In the genomic region with DNA sequence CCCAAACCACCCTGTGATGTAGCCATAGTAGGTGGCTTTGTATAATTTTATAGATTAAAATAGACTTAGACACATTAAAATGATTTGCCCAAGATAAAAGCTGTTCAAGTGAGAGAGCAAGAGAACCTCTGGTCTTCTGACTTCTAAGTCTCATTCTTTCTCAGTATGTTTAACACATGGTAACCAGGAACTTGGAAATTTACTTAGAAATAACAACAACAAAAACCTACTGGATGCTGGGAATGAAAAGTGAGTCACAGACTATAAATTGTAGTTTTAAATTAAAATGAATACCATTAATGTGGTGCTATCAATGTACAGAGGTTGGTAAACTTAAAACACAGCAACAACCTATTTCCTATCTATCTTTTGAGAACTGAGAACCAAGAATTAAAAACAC, we compare ENCODE assay signal across 14 cellular contexts. TPM values are rescaled to one million over a fixed set of nuclear protein-coding genes. Genes with fewer than 3 reads are reported as not detected.
DNase-seq lines count a peak whose midpoint lies in the region; ATAC-seq and TF ChIP-seq lines count a peak whose summit lies in the region.
"Had no signal": no experiment of that assay in that cellular context is flagged by ENCODE, and none has a peak within 500 bp of the region (broad histone marks: within the 10 kb centered on the region; RNA-seq: fewer than 3 reads in every experiment).

No MANE protein-coding gene starts in this region.

- H3K9me3 Mint-ChIP-seq in activated CD8-positive, alpha-beta T cell treated with anti-CD3 and anti-CD28 coated beads, Interleukin-2, amount 10 ng/mL, durations not matched to agents 7 days and 5 days (ENCODE audit: insufficient read depth), result no peaks in the 10 kb centered on the region
- no peaks in the 10 kb centered on the region for H3K9me3 Mint-ChIP-seq in activated CD8-positive, alpha-beta T cell treated with anti-CD3 and anti-CD28 coated beads for 36 hours
- no peaks in the 10 kb centered on the region for H3K9me3 Mint-ChIP-seq in chondrocyte (ENCODE audit: low read depth)
- H3K9me3 Mint-ChIP-seq in stimulated activated effector memory CD8-positive, alpha-beta T cell treated with anti-CD3 and anti-CD28 coated beads, Interleukin-12 subunit alpha, Interleukin-12 subunit beta, amount 100 ng/mL, for 72 hours, result no peaks in the 10 kb centered on the region

- no peak for DNase-seq in activated CD8-positive, alpha-beta T cell treated with anti-CD3 and anti-CD28 coated beads, Interleukin-2, amount 10 ng/mL, durations not matched to agents 7 days and 5 days
- DNase-seq in activated CD8-positive, alpha-beta T cell treated with anti-CD3 and anti-CD28 coated beads for 36 hours, result no peak
- DNase-seq in chondrocyte (ENCODE audit: low spot score) (no peak), posterior cingulate gyrus (no peak), KBM-7 (no peak)
- DNase-seq in stimulated activated effector memory CD8-positive, alpha-beta T cell treated with anti-CD3 and anti-CD28 coated beads, Interleukin-12 subunit alpha, Interleukin-12 subunit beta, amount 100 ng/mL, for 72 hours (ENCODE audit: low spot score in 2 of 2), result no peak
- DNase-seq: activated CD8-positive, alpha-beta memory T cell treated with anti-CD3 and anti-CD28 coated beads for 24 hours; activated gamma-delta T cell; body of pancreas; left ventricle myocardium inferior; NCI-H1436 treated with DMSO at 0.1 percent for 48 hours; NCI-H446 treated with DMSO at 0.1 percent for 48 hours had no signal

- no peak for ATAC-seq in activated CD8-positive, alpha-beta T cell treated with anti-CD3 and anti-CD28 coated beads, Interleukin-2, amount 10 ng/mL, durations not matched to agents 7 days and 5 days
- no peak for ATAC-seq in activated CD8-positive, alpha-beta T cell treated with anti-CD3 and anti-CD28 coated beads for 36 hours
- peak; percentile 6 for ATAC-seq in HG02981 (IDR thresholded peaks at IDR 0.05; ENCODE audit: unreplicated experiment)
- ATAC-seq in stimulated activated effector memory CD8-positive, alpha-beta T cell treated with anti-CD3 and anti-CD28 coated beads, Interleukin-12 subunit alpha, Interleukin-12 subunit beta, amount 100 ng/mL, for 72 hours, result no peak
- ATAC-seq in HG02610 (IDR thresholded peaks at IDR 0.05; ENCODE audit: unreplicated experiment), result no peak
- ATAC-seq: body of pancreas had no signal

- peak overlapping the region; percentile 14 for H3K27ac Mint-ChIP-seq in activated CD8-positive, alpha-beta T cell treated with anti-CD3 and anti-CD28 coated beads, Interleukin-2, amount 10 ng/mL, durations not matched to agents 7 days and 5 days
- no peak overlapping the region for H3K27ac Mint-ChIP-seq in activated CD8-positive, alpha-beta T cell treated with anti-CD3 and anti-CD28 coated beads for 36 hours
- peak overlapping the region; percentile 4 for H3K27ac Mint-ChIP-seq in chondrocyte (ENCODE audit: unreplicated experiment)
- peak overlapping the region; percentile 21 for H3K27ac Mint-ChIP-seq in stimulated activated effector memory CD8-positive, alpha-beta T cell treated with anti-CD3 and anti-CD28 coated beads, Interleukin-12 subunit alpha, Interleukin-12 subunit beta, amount 100 ng/mL, for 72 hours

- POLR2A ChIA-PET in activated CD8-positive, alpha-beta T cell treated with anti-CD3 and anti-CD28 coated beads, Interleukin-2, amount 10 ng/mL, durations not matched to agents 7 days and 5 days (lab: Charles Lee), result no interaction called here
- POLR2A ChIA-PET in activated CD8-positive, alpha-beta T cell treated with anti-CD3 and anti-CD28 coated beads for 36 hours (lab: Charles Lee), result no interaction called here

- H3K36me3 Mint-ChIP-seq in activated CD8-positive, alpha-beta T cell treated with anti-CD3 and anti-CD28 coated beads, Interleukin-2, amount 10 ng/mL, durations not matched to agents 7 days and 5 days (ENCODE audit: low read depth), result peaks cover 7% of the 10 kb centered on the region
- peaks cover 1% of the 10 kb centered on the region for H3K36me3 Mint-ChIP-seq in activated CD8-positive, alpha-beta T cell treated with anti-CD3 and anti-CD28 coated beads for 36 hours (ENCODE audit: low read depth)
- H3K36me3 Mint-ChIP-seq in chondrocyte (ENCODE audit: low read depth), result peaks cover 3% of the 10 kb centered on the region
- peaks cover 27% of the 10 kb centered on the region for H3K36me3 Mint-ChIP-seq in stimulated activated effector memory CD8-positive, alpha-beta T cell treated with anti-CD3 and anti-CD28 coated beads, Interleukin-12 subunit alpha, Interleukin-12 subunit beta, amount 100 ng/mL, for 72 hours

- intact Hi-C loops in activated CD8-positive, alpha-beta T cell treated with anti-CD3 and anti-CD28 coated beads for 36 hours (cut with micrococcal nuclease), result loop anchor here (10.0 kb wide), 1 partner anchor 317 kb away; no protein-coding TSS in a partner anchor
- intact Hi-C loops in posterior cingulate gyrus (cut with DNase I), result no loop called here

- no peaks in the 10 kb centered on the region for H3K4me1 Mint-ChIP-seq in activated CD8-positive, alpha-beta T cell treated with anti-CD3 and anti-CD28 coated beads, Interleukin-2, amount 10 ng/mL, durations not matched to agents 7 days and 5 days (ENCODE audit: low read depth)
- H3K4me1 Mint-ChIP-seq in activated CD8-positive, alpha-beta T cell treated with anti-CD3 and anti-CD28 coated beads for 36 hours (ENCODE audit: low read depth), result peaks cover 7% of the 10 kb centered on the region
- H3K4me1 Mint-ChIP-seq in chondrocyte (ENCODE audit: low read depth), result peaks cover 14% of the 10 kb centered on the region
- H3K4me1 Mint-ChIP-seq in stimulated activated effector memory CD8-positive, alpha-beta T cell treated with anti-CD3 and anti-CD28 coated beads, Interleukin-12 subunit alpha, Interleukin-12 subunit beta, amount 100 ng/mL, for 72 hours, result peaks cover 8% of the 10 kb centered on the region

- CTCF ChIA-PET in activated CD8-positive, alpha-beta T cell treated with anti-CD3 and anti-CD28 coated beads, Interleukin-2, amount 10 ng/mL, durations not matched to agents 7 days and 5 days (lab: Charles Lee), result no interaction called here
- CTCF ChIA-PET in activated CD8-positive, alpha-beta T cell treated with anti-CD3 and anti-CD28 coated beads for 36 hours (lab: Charles Lee), result interaction anchor here (1.4 kb wide), 2 partner anchors 36 to 313 kb away, joined by 3 read pairs; no protein-coding TSS in a partner anchor

- no peak overlapping the region for H3K4me3 Mint-ChIP-seq in activated CD8-positive, alpha-beta T cell treated with anti-CD3 and anti-CD28 coated beads, Interleukin-2, amount 10 ng/mL, durations not matched to agents 7 days and 5 days
- no peak overlapping the region for H3K4me3 Mint-ChIP-seq in activated CD8-positive, alpha-beta T cell treated with anti-CD3 and anti-CD28 coated beads for 36 hours
- no peak overlapping the region for H3K4me3 Mint-ChIP-seq in chondrocyte (ENCODE audit: unreplicated experiment)
- no peak overlapping the region for H3K4me3 Mint-ChIP-seq in stimulated activated effector memory CD8-positive, alpha-beta T cell treated with anti-CD3 and anti-CD28 coated beads, Interleukin-12 subunit alpha, Interleukin-12 subunit beta, amount 100 ng/mL, for 72 hours

- no peaks in the 10 kb centered on the region for H3K27me3 Mint-ChIP-seq in activated CD8-positive, alpha-beta T cell treated with anti-CD3 and anti-CD28 coated beads, Interleukin-2, amount 10 ng/mL, durations not matched to agents 7 days and 5 days (ENCODE audit: low read depth)
- H3K27me3 Mint-ChIP-seq in activated CD8-positive, alpha-beta T cell treated with anti-CD3 and anti-CD28 coated beads for 36 hours, result no peaks in the 10 kb centered on the region
- H3K27me3 Mint-ChIP-seq in chondrocyte (ENCODE audit: low read depth), result no peaks in the 10 kb centered on the region

- no peak for TF ChIP-seq CTCF in activated CD8-positive, alpha-beta T cell treated with anti-CD3 and anti-CD28 coated beads for 36 hours (IDR thresholded peaks at IDR 0.05)
- TF ChIP-seq CTCF in chondrocyte (IDR thresholded peaks at IDR 0.05), result no peak

- in situ Hi-C loops in KBM-7 (cut with MboI; ENCODE audit: low pct_unique_long_range_greater_than_20kb, low sequenced_read_pairs), result no loop called here

RNA-seq across cellular contexts. Expression of a gene that starts 30.4 kb away (rescaled TPM):
- 10 to 100 TPM; 64.1 to 70.5 TPM for total RNA-seq in activated CD8-positive, alpha-beta T cell treated with anti-CD3 and anti-CD28 coated beads, Interleukin-2, amount 10 ng/mL, durations not matched to agents 7 days and 5 days
- total RNA-seq in activated CD8-positive, alpha-beta T cell treated with anti-CD3 and anti-CD28 coated beads for 36 hours, result 10 to 100 TPM; 50.3 to 50.8 TPM
- 63.2 to 75.9 TPM (median 73.1 TPM) in 3 replicates for total RNA-seq in chondrocyte
